Comparison of ENCODE assay signal across 2 cellular contexts in genomic region chr12:88650715-88651114, GRCh38.
TF ChIP-seq lines count a peak whose summit lies in the region.

No MANE protein-coding gene starts in this region.

TF ChIP-seq in IMR-90, 13 proteins besides CTCF, POLR2A, EP300 and RAD21 (continued from another document):
- TF ChIP-seq, protein P1, sequence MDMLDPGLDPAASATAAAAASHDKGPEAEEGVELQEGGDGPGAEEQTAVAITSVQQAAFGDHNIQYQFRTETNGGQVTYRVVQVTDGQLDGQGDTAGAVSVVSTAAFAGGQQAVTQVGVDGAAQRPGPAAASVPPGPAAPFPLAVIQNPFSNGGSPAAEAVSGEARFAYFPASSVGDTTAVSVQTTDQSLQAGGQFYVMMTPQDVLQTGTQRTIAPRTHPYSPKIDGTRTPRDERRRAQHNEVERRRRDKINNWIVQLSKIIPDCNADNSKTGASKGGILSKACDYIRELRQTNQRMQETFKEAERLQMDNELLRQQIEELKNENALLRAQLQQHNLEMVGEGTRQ (IDR thresholded peaks at IDR 0.05; ENCODE audit: low read depth, low read length): no peak
- no peak for TF ChIP-seq CHD1 (IDR thresholded peaks at IDR 0.05; ENCODE audit: low read depth, low read length)
- TF ChIP-seq RCOR1 (IDR thresholded peaks at IDR 0.05; ENCODE audit: insufficient replicate concordance, low read length): peak; percentile 21
- TF ChIP-seq CEBPB (IDR thresholded peaks at IDR 0.05; ENCODE audit: low read depth, low read length): peak; percentile 97
- no peak for TF ChIP-seq MAFK (IDR thresholded peaks at IDR 0.05; ENCODE audit: low read depth, low read length)
- peak; percentile 81 for TF ChIP-seq MXI1 (IDR thresholded peaks at IDR 0.05; ENCODE audit: borderline replicate concordance, low read depth, low read length)
- no peak for TF ChIP-seq NFE2L2 (IDR thresholded peaks at IDR 0.05; ENCODE audit: low read depth, low read length)
- no peak for TF ChIP-seq MAZ (IDR thresholded peaks at IDR 0.05; ENCODE audit: borderline replicate concordance, low read depth, low read length)
- peak; percentile 76; the same call in 1 of the 2 replicates for TF ChIP-seq FOS (IDR thresholded peaks at IDR 0.05; ENCODE audit: low read depth, low read length)
- TF ChIP-seq SMC3 (IDR thresholded peaks at IDR 0.05; ENCODE audit: low read depth, low read length): no peak
- no peak for TF ChIP-seq RFX5 (IDR thresholded peaks at IDR 0.05; ENCODE audit: low read depth, low read length)

TF ChIP-seq in SK-N-SH, 30 proteins besides CTCF, POLR2A, EP300 and RAD21 (continued from another document):
- TF ChIP-seq, protein P2, sequence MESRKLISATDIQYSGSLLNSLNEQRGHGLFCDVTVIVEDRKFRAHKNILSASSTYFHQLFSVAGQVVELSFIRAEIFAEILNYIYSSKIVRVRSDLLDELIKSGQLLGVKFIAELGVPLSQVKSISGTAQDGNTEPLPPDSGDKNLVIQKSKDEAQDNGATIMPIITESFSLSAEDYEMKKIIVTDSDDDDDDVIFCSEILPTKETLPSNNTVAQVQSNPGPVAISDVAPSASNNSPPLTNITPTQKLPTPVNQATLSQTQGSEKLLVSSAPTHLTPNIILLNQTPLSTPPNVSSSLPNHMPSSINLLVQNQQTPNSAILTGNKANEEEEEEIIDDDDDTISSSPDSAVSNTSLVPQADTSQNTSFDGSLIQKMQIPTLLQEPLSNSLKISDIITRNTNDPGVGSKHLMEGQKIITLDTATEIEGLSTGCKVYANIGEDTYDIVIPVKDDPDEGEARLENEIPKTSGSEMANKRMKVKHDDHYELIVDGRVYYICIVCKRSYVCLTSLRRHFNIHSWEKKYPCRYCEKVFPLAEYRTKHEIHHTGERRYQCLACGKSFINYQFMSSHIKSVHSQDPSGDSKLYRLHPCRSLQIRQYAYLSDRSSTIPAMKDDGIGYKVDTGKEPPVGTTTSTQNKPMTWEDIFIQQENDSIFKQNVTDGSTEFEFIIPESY (IDR thresholded peaks at IDR 0.05; ENCODE audit: borderline replicate concordance, low read depth): no peak
- TF ChIP-seq NFIC (IDR thresholded peaks at IDR 0.05; ENCODE audit: borderline replicate concordance) (no peak), NRF1 (IDR thresholded peaks at IDR 0.05; ENCODE audit: low read depth, low read length) (no peak), TEAD4 (IDR thresholded peaks at IDR 0.05; ENCODE audit: borderline replicate concordance, insufficient read depth) (no peak), RFX5 (IDR thresholded peaks at IDR 0.05; ENCODE audit: low read length) (no peak), TCF12 (IDR thresholded peaks at IDR 0.05) (no peak), IRF3 (IDR thresholded peaks at IDR 0.05; ENCODE audit: low read depth, low read length) (no peak), REST (IDR thresholded peaks at IDR 0.05; ENCODE audit: low read depth, low read length) (no peak), FOXM1 (IDR thresholded peaks at IDR 0.05; ENCODE audit: low read depth) (no peak), TAF1 (IDR thresholded peaks at IDR 0.05; ENCODE audit: borderline replicate concordance, low read depth, low read length) (no peak), FOXJ3 (CRISPR knock-in tag; IDR thresholded peaks at IDR 0.05) (no peak), YY1 (IDR thresholded peaks at IDR 0.05; ENCODE audit: low read depth) (no peak), ELF1 (IDR thresholded peaks at IDR 0.05) (no peak), GATA2 (CRISPR knock-in tag; IDR thresholded peaks at IDR 0.05) (no peak)
- TF ChIP-seq, protein P3, sequence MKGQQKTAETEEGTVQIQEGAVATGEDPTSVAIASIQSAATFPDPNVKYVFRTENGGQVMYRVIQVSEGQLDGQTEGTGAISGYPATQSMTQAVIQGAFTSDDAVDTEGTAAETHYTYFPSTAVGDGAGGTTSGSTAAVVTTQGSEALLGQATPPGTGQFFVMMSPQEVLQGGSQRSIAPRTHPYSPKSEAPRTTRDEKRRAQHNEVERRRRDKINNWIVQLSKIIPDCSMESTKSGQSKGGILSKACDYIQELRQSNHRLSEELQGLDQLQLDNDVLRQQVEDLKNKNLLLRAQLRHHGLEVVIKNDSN (IDR thresholded peaks at IDR 0.05; ENCODE audit: borderline replicate concordance, low read depth): no peak
